In genomic region chrX:48782795-48783194, GRCh38 we compare ENCODE assay signal across 1 cellular context.
TF ChIP-seq lines count a peak whose summit lies in the region.

No MANE protein-coding gene starts in this region.

TF ChIP-seq in K562, 482 proteins besides CTCF, POLR2A, EP300 and RAD21 (continued from another document and continues in another):
- TF ChIP-seq TSC22D4 (tag; IDR thresholded peaks at IDR 0.05) (no peak), ELF2 (CRISPR knock-in tag; IDR thresholded peaks at IDR 0.05) (no peak), ZNF655 (CRISPR knock-in tag; IDR thresholded peaks at IDR 0.05) (no peak), KLF1 (tag; IDR thresholded peaks at IDR 0.05) (no peak), RBFOX2 (IDR thresholded peaks at IDR 0.05; ENCODE audit: low read depth, low read length) (peak; percentile 56), ZNF586 (CRISPR knock-in tag; conservative IDR thresholded peaks at IDR 0.05) (no peak), CCNT2 (IDR thresholded peaks at IDR 0.05; ENCODE audit: borderline replicate concordance, extremely low read depth, insufficient read length, low read depth, low read length) (peak; percentile 100), MEIS2 (IDR thresholded peaks at IDR 0.05; ENCODE audit: partially characterized antibody) (peak; percentile 53), MTA2 (IDR thresholded peaks at IDR 0.05; ENCODE audit: low read depth) (peak; percentile 95), ATF4 (CRISPR knock-in tag; IDR thresholded peaks at IDR 0.05) (no peak), ZNF134 (CRISPR knock-in tag; conservative IDR thresholded peaks at IDR 0.05) (no peak), CHD2 (IDR thresholded peaks at IDR 0.05; ENCODE audit: low read depth, low read length) (peak; percentile 60; the same call in 1 of the 2 replicates), CC2D1A (IDR thresholded peaks at IDR 0.05) (peak; percentile 92; the same call in 1 of the 2 replicates), ZNF121 (CRISPR knock-in tag; conservative IDR thresholded peaks at IDR 0.05) (peak; percentile 98), ZNF77 (CRISPR knock-in tag; IDR thresholded peaks at IDR 0.05) (no peak), ATF3 (IDR thresholded peaks at IDR 0.05) (no peak), ATF3 (CRISPR knock-in tag; conservative IDR thresholded peaks at IDR 0.05) (no peak), ATF7 (IDR thresholded peaks at IDR 0.05) (0 out of 2 replicates have a peak, but pooled peaks have one; percentile 58), SOX6 (IDR thresholded peaks at IDR 0.05) (peak; percentile 90), GATAD2B (IDR thresholded peaks at IDR 0.05; ENCODE audit: borderline replicate concordance) (no peak), NR2C2 (CRISPR knock-in tag; IDR thresholded peaks at IDR 0.05) (no peak), NR2C2 (tag; IDR thresholded peaks at IDR 0.05) (peak; percentile 37; the same call in 1 of the 2 replicates), ELF1 (tag; IDR thresholded peaks at IDR 0.05) (no peak), SMC3 (conservative IDR thresholded peaks at IDR 0.05; ENCODE audit: insufficient read depth, low read depth, low read length) (0 out of 2 replicates have a peak, but pooled peaks have one; percentile 6), TEAD1 (CRISPR knock-in tag; IDR thresholded peaks at IDR 0.05) (0 out of 4 replicates have a peak, but pooled peaks of 1 of the 2 experiments have one; percentile 30), ZNF395 (CRISPR knock-in tag; IDR thresholded peaks at IDR 0.05) (peak; percentile 79; the same call in 1 of the 2 replicates), THAP7 (CRISPR knock-in tag; IDR thresholded peaks at IDR 0.05) (no peak), RCOR1 (IDR thresholded peaks at IDR 0.05; ENCODE audit: borderline replicate concordance in 1 of 2, low read depth in 2 of 2, low read length in 2 of 2) (peak; percentile 73 to 95; a peak in 3 of 4 replicates), SMARCE1 (IDR thresholded peaks at IDR 0.05) (peak; percentile 93), TCFL5 (CRISPR knock-in tag; conservative IDR thresholded peaks at IDR 0.05) (no peak), FOSL1 (tag; conservative IDR thresholded peaks at IDR 0.05) (peak; percentile 40), SPI1 (IDR thresholded peaks at IDR 0.05; ENCODE audit: borderline replicate concordance, low read depth, low read length) (no peak), SIX5 (IDR thresholded peaks at IDR 0.05; ENCODE audit: borderline replicate concordance in 1 of 2, insufficient read depth in 1 of 2, low read depth in 1 of 2, low read length in 2 of 2) (no peak), ZNF282 (CRISPR knock-in tag; IDR thresholded peaks at IDR 0.05) (no peak), TFAM (CRISPR knock-in tag; conservative IDR thresholded peaks at IDR 0.05) (no peak), ZNF695 (CRISPR knock-in tag; IDR thresholded peaks at IDR 0.05) (no peak), KLF13 (tag; IDR thresholded peaks at IDR 0.05; ENCODE audit: borderline replicate concordance, low read depth) (0 out of 2 replicates have a peak, but pooled peaks have one; percentile 12), EGR1 (conservative IDR thresholded peaks at IDR 0.05) (no peak), RBM34 (IDR thresholded peaks at IDR 0.05; ENCODE audit: borderline replicate concordance, insufficient read depth, low read length) (no peak), SNRNP70 (optimal IDR thresholded peaks at IDR 0.05; ENCODE audit: low read depth, low read length) (no peak), ZFX (CRISPR knock-in tag; IDR thresholded peaks at IDR 0.05) (peak; percentile 68), TOE1 (IDR thresholded peaks at IDR 0.05; ENCODE audit: borderline replicate concordance) (no peak), TOE1 (CRISPR knock-in tag; IDR thresholded peaks at IDR 0.05; ENCODE audit: borderline replicate concordance, low read depth) (no peak), MTF1 (CRISPR knock-in tag; IDR thresholded peaks at IDR 0.05; ENCODE audit: borderline replicate concordance) (no peak), NFE2L1 (tag; IDR thresholded peaks at IDR 0.05; ENCODE audit: borderline replicate concordance, low read depth) (no peak), NCOA1 (IDR thresholded peaks at IDR 0.05; ENCODE audit: low read depth) (peak; percentile 87), VEZF1 (CRISPR knock-in tag; IDR thresholded peaks at IDR 0.05) (peak; percentile 98), STAG1 (CRISPR knock-in tag; IDR thresholded peaks at IDR 0.05; ENCODE audit: borderline replicate concordance) (no peak), CLOCK (CRISPR knock-in tag; IDR thresholded peaks at IDR 0.05; ENCODE audit: borderline replicate concordance) (no peak), RNF2 (IDR thresholded peaks at IDR 0.05) (peak; percentile 98), L3MBTL2 (IDR thresholded peaks at IDR 0.05) (peak; percentile 33; the same call in 1 of the 2 replicates), TCF3 (CRISPR knock-in tag; IDR thresholded peaks at IDR 0.05) (peak; percentile 96), MBD2 (IDR thresholded peaks at IDR 0.05; ENCODE audit: borderline replicate concordance, low read depth) (peak; percentile 88; the same call in 1 of the 2 replicates), SP1 (CRISPR knock-in tag; IDR thresholded peaks at IDR 0.05) (peak; percentile 17; the same call in 1 of the 2 replicates), ZNF518B (CRISPR knock-in tag; IDR thresholded peaks at IDR 0.05) (no peak), ZNF830 (CRISPR knock-in tag; IDR thresholded peaks at IDR 0.05) (no peak), ETV1 (tag; conservative IDR thresholded peaks at IDR 0.05; ENCODE audit: low read depth) (no peak), SMARCA5 (IDR thresholded peaks at IDR 0.05) (peak; percentile 78), BCL6 (CRISPR knock-in tag; IDR thresholded peaks at IDR 0.05) (no peak), BRD9 (IDR thresholded peaks at IDR 0.05; ENCODE audit: low read depth, partially characterized antibody) (peak; percentile 21), FIP1L1 (IDR thresholded peaks at IDR 0.05; ENCODE audit: low read depth, low read length, poor library complexity, severe bottlenecking) (no peak), ZBTB33 (CRISPR knock-in tag; IDR thresholded peaks at IDR 0.05) (0 out of 2 replicates have a peak, but pooled peaks have one; percentile 11), GABPB1 (CRISPR knock-in tag; IDR thresholded peaks at IDR 0.05) (peak; percentile 63), ZNF589 (CRISPR knock-in tag; IDR thresholded peaks at IDR 0.05; ENCODE audit: low read depth) (peak; percentile 75; the same call in 1 of the 2 replicates)
